In genomic region chr1:151058682-151059341, GRCh38 we compare ENCODE assay signal across 8 cellular contexts. TPM values are rescaled to one million over a fixed set of nuclear protein-coding genes. Genes with fewer than 3 reads are reported as not detected.
DNase-seq lines count a peak whose midpoint lies in the region; ATAC-seq, FAIRE-seq and TF ChIP-seq lines count a peak whose summit lies in the region.

No MANE protein-coding gene starts in this region.

- no peak overlapping the region for H2AFZ ChIP-seq in astrocyte (ENCODE audit: low read depth, low read length)

- peaks cover 60% of the 10 kb centered on the region for H4K20me1 ChIP-seq in astrocyte (ENCODE audit: insufficient read depth, low read length)

- WGBS in spleen, 5 donors: 0 to 1% (median 0%) methylated on average over 18 of the region's 18 CpGs

- no peak for TF ChIP-seq CTCF in GM06990 (IDR thresholded peaks at IDR 0.05; ENCODE audit: insufficient read depth, low read length, poor library complexity, severe bottlenecking)
- TF ChIP-seq CTCF in astrocyte (IDR thresholded peaks at IDR 0.05; ENCODE audit: insufficient read depth, low read depth, low read length): no peak
- TF ChIP-seq CTCF in spleen (IDR thresholded peaks at IDR 0.05 in 8 of 11, conservative IDR thresholded peaks at IDR 0.05 in 3 of 11): no peak

- ATAC-seq in GM21723 (IDR thresholded peaks at IDR 0.05; ENCODE audit: unreplicated experiment) (no peak), GM21528 (IDR thresholded peaks at IDR 0.05; ENCODE audit: low FRiP score, unreplicated experiment) (no peak), GM18870 (IDR thresholded peaks at IDR 0.05; ENCODE audit: unreplicated experiment) (no peak)

- H3K4me3 Mint-ChIP-seq in astrocyte (ENCODE audit: unreplicated experiment): peak overlapping the region; percentile 95

- H3K27me3 Mint-ChIP-seq in astrocyte (ENCODE audit: low read depth, unreplicated experiment): no peaks in the 10 kb centered on the region

- FAIRE-seq in astrocyte (lab: Jason Lieb, UNC): no peak

- no peaks in the 10 kb centered on the region for H3K9me3 ChIP-seq in astrocyte (ENCODE audit: insufficient read depth, low read depth, low read length)
- no peaks in the 10 kb centered on the region for H3K9me3 ChIP-seq in spleen

- H3K79me2 ChIP-seq in astrocyte (ENCODE audit: insufficient read depth, low read length): peaks cover 96% of the 10 kb centered on the region

- H3K27ac Mint-ChIP-seq in astrocyte (ENCODE audit: unreplicated experiment): peak overlapping the region; percentile 96

- peaks cover 20% of the 10 kb centered on the region for H3K36me3 Mint-ChIP-seq in astrocyte (ENCODE audit: low read depth, unreplicated experiment)

- H3K9me3 Mint-ChIP-seq in astrocyte (ENCODE audit: unreplicated experiment): no peaks in the 10 kb centered on the region

- H3K36me3 ChIP-seq in GM06990 (ENCODE audit: control insufficient read depth, insufficient read depth, low read length) (peaks cover 18% of the 10 kb centered on the region), astrocyte (ENCODE audit: insufficient read depth, low read length) (peaks cover 30% of the 10 kb centered on the region), spleen (peaks cover 4 to 35% (median 23%) of the 10 kb centered on the region in 6 donors)

- TF ChIP-seq POLR2A in spleen (IDR thresholded peaks at IDR 0.05): no peak

- peak overlapping the region; percentile 98 for H3K9ac ChIP-seq in astrocyte (ENCODE audit: low read length)

- peak overlapping the region; percentile 99 for H3K4me2 ChIP-seq in astrocyte (ENCODE audit: low read length)

- peak overlapping the region; percentile 94 for H3K27ac ChIP-seq in astrocyte (ENCODE audit: low read depth, low read length)
- H3K27ac ChIP-seq in spleen: peak overlapping the region; percentile 94 to 99 (median 96)

- H3K4me3 ChIP-seq in GM06990 (replicated peaks; ENCODE audit: low read depth, low read length) (peak overlapping the region; percentile 82), astrocyte (ENCODE audit: insufficient read depth, low read depth, low read length) (peak overlapping the region; percentile 93), spleen (peak overlapping the region; percentile 70 to 93 (median 86))

- H3K27me3 ChIP-seq in GM06990 (replicated peaks; ENCODE audit: control insufficient read depth, insufficient read depth, low read length) (no peaks in the 10 kb centered on the region), astrocyte (ENCODE audit: insufficient read depth, low read length) (no peaks in the 10 kb centered on the region), spleen (replicated peaks in 1 of 7) (no peaks in the 10 kb centered on the region)

- peaks cover 31% of the 10 kb centered on the region for H3K4me1 ChIP-seq in astrocyte (ENCODE audit: insufficient read depth, low read length)
- peaks cover 26 to 63% (median 54%) of the 10 kb centered on the region in 6 donors for H3K4me1 ChIP-seq in spleen

- DNase-seq in GM06990 (ENCODE audit: extremely low read depth, insufficient read length): peak; percentile 32
- DNase-seq in NCI-H1694 (lab: John Stamatoyannopoulos, UW): peak; percentile 65
- DNase-seq in astrocyte (ENCODE audit: low read depth): no peak
- peak; percentile 59 for DNase-seq in iPS-NIHi11 (ENCODE audit: low spot score)
- DNase-seq in spleen: peak; percentile 81

- H3K4me1 Mint-ChIP-seq in astrocyte (ENCODE audit: low read depth, unreplicated experiment): peaks cover 34% of the 10 kb centered on the region

- intact Hi-C loops in spleen (cut with DNase I; ENCODE audit: low total_unique reads): no loop called here

RNA-seq across cellular contexts. Expression of gene CDC42SE1, which starts 0.6 kb away (rescaled TPM):
- 107 and 116 TPM in 2 replicates for total RNA-seq in astrocyte
- total RNA-seq in spleen: 100 to 1,000 TPM; 158 to 245 (median 208) TPM
- polyA plus RNA-seq in spleen: 10 to 100 TPM; 57.0 to 75.4 (median 72.6) TPM

RNA-seq across cellular contexts. Expression of gene MLLT11, which starts 1.4 kb away (rescaled TPM):
- total RNA-seq in astrocyte: 69.3 and 77.4 TPM in 2 replicates
- 1 to 10 TPM in 4 of 7 donors, under 1 TPM in 3; 0.50 to 2.6 (median 1.1) TPM for total RNA-seq in spleen
- under 1 TPM; 0.52 to 0.91 (median 0.61) TPM for polyA plus RNA-seq in spleen

RNA-seq across cellular contexts. Expression of gene C1orf56, which starts 11.3 kb away (rescaled TPM):
- total RNA-seq in astrocyte (1.3 and 1.7 TPM in 2 replicates), spleen (1 to 10 TPM; 1.8 to 5.5 (median 3.4) TPM)
- polyA plus RNA-seq in spleen: 1 to 10 TPM; 1.4 to 2.8 (median 2.6) TPM

RNA-seq across cellular contexts. Expression of gene GABPB2, which starts 11.7 kb away (rescaled TPM):
- total RNA-seq in astrocyte (3.6 and 3.8 TPM in 2 replicates), spleen (10 to 100 TPM; 12.3 to 22.8 (median 17.5) TPM)
- polyA plus RNA-seq in spleen: 1 to 10 TPM; 3.0 to 7.1 (median 3.9) TPM

RNA-seq across cellular contexts. Expression of gene BNIPL, which starts 22.4 kb away (rescaled TPM):
- total RNA-seq in astrocyte (0.29 and 0.73 TPM in 2 replicates), spleen (1 to 10 TPM in 3 of 7 donors, under 1 TPM in 4; 0.33 to 1.4 (median 0.77) TPM)
- polyA plus RNA-seq in spleen: under 1 TPM; 0.50 to 0.85 (median 0.61) TPM

Comparison
In these comparisons a context has a peak if more than half of its experiments do, and no peak if none do; other contexts are left out.
1. RNA of gene MLLT11, which starts 1.4 kb away (total RNA-seq): 69.3 to 77.4 TPM in astrocyte; 0.50 to 2.6 TPM in spleen; every median in the first group is over 10 times any median in the second.
2. Peak in every context shown above with its lines, with median percentiles within 50 percentile points of each other: H3K4me3 ChIP-seq.